In genomic region chr19:3310280-3310679, GRCh38 we compare ENCODE assay signal across 2 cellular contexts.
A peak's percentile ranks its signal among the peaks of the same experiment; 100 is the strongest.
TF ChIP-seq lines count a peak whose summit lies in the region.

No MANE protein-coding gene starts in this region.

TF ChIP-seq in HEK293, 187 proteins besides CTCF, POLR2A, EP300 and RAD21:
- no peak for TF ChIP-seq ZNF394 (tag by site-specific recombination; IDR thresholded peaks at IDR 0.05; ENCODE audit: borderline replicate concordance)
- TF ChIP-seq ZNF596 (tag by site-specific recombination; IDR thresholded peaks at IDR 0.05): peak; percentile 94
- TF ChIP-seq ZNF350 (tag by site-specific recombination; IDR thresholded peaks at IDR 0.05): no peak
- no peak for TF ChIP-seq ZNF768 (tag by site-specific recombination; IDR thresholded peaks at IDR 0.05)
- TF ChIP-seq ZBTB26 (tag by site-specific recombination; optimal IDR thresholded peaks at IDR 0.05): no peak
- TF ChIP-seq ZNF169 (tag by site-specific recombination; IDR thresholded peaks at IDR 0.05): peak; percentile 95
- no peak for TF ChIP-seq ZFP3 (tag by site-specific recombination; IDR thresholded peaks at IDR 0.05; ENCODE audit: low read depth)
- TF ChIP-seq ZNF366 (tag by site-specific recombination; conservative IDR thresholded peaks at IDR 0.05): peak; percentile 92
- no peak for TF ChIP-seq ZNF785 (tag by site-specific recombination; IDR thresholded peaks at IDR 0.05)
- TF ChIP-seq ZNF324 (tag by site-specific recombination; IDR thresholded peaks at IDR 0.05): no peak

TF ChIP-seq in K562, 482 proteins besides CTCF, POLR2A, EP300 and RAD21:
- TF ChIP-seq ZNF589 (CRISPR knock-in tag; IDR thresholded peaks at IDR 0.05; ENCODE audit: low read depth) (no peak), E2F8 (IDR thresholded peaks at IDR 0.05; ENCODE audit: low read depth, partially characterized antibody) (no peak), GTF2B (IDR thresholded peaks at IDR 0.05; ENCODE audit: extremely low read depth, insufficient read length) (no peak), FIP1L1 (IDR thresholded peaks at IDR 0.05; ENCODE audit: low read depth, low read length, poor library complexity, severe bottlenecking) (no peak), KDM1A (IDR thresholded peaks at IDR 0.05) (peak; percentile 63 to 68), HMG20A (CRISPR knock-in tag; conservative IDR thresholded peaks at IDR 0.05) (no peak), ELF4 (CRISPR knock-in tag; IDR thresholded peaks at IDR 0.05) (peak; percentile 77; the same call in 1 of the 2 replicates), HBP1 (CRISPR knock-in tag; IDR thresholded peaks at IDR 0.05) (peak; percentile 43; the same call in 1 of the 2 replicates), ZNF592 (IDR thresholded peaks at IDR 0.05) (no peak), OTX1 (CRISPR knock-in tag; IDR thresholded peaks at IDR 0.05) (peak; percentile 62; the same call in 1 of the 2 replicates), SMAD1 (IDR thresholded peaks at IDR 0.05; ENCODE audit: low read depth, low read length, partially characterized antibody) (no peak), ELF2 (CRISPR knock-in tag; IDR thresholded peaks at IDR 0.05) (no peak), ARNT (IDR thresholded peaks at IDR 0.05) (no peak), ERF (CRISPR knock-in tag; IDR thresholded peaks at IDR 0.05) (no peak), BCOR (IDR thresholded peaks at IDR 0.05) (peak; percentile 37; the same call in 1 of the 2 replicates), WHSC1 (IDR thresholded peaks at IDR 0.05; ENCODE audit: low read length) (no peak), DDX20 (tag; IDR thresholded peaks at IDR 0.05; ENCODE audit: low read depth) (no peak), SFPQ (IDR thresholded peaks at IDR 0.05; ENCODE audit: low read depth, low read length) (no peak), ZNF512 (tag; IDR thresholded peaks at IDR 0.05) (peak; percentile 55; the same call in 1 of the 2 replicates), PRDM10 (IDR thresholded peaks at IDR 0.05; ENCODE audit: partially characterized antibody) (no peak), SMARCB1 (IDR thresholded peaks at IDR 0.05; ENCODE audit: insufficient read length, low read depth) (no peak), ZBTB2 (IDR thresholded peaks at IDR 0.05) (peak; percentile 47; the same call in 1 of the 2 replicates), LCOR (CRISPR knock-in tag; IDR thresholded peaks at IDR 0.05) (no peak), ZNF384 (IDR thresholded peaks at IDR 0.05; ENCODE audit: low read depth, low read length) (no peak), HDAC1 (IDR thresholded peaks at IDR 0.05) (peak in 1 of 2 experiments; percentile 57; a peak in 1 of 4 replicates), U2AF1 (optimal IDR thresholded peaks at IDR 0.05; ENCODE audit: low read depth, low read length) (no peak), ATF4 (CRISPR knock-in tag; IDR thresholded peaks at IDR 0.05) (no peak), EHMT2 (IDR thresholded peaks at IDR 0.05) (no peak)
